In genomic region chr13:43230989-43231388, GRCh38 we compare ENCODE assay signal across 27 cellular contexts.
"Had no signal": no experiment of that assay in that cellular context is flagged by ENCODE, and none has a peak within 500 bp of the region (broad histone marks: within the 10 kb centered on the region; RNA-seq: fewer than 3 reads in every experiment).

No MANE protein-coding gene starts in this region.

- H3K27me3 ChIP-seq: brain microvascular endothelial cell, cardiac muscle cell, MG63, Peyer's patch had no signal

- H3K9me3 ChIP-seq: MG63, Peyer's patch had no signal

- H3K4me1 ChIP-seq: Peyer's patch had no signal

- ATAC-seq: activated CD8-positive, alpha-beta memory T cell treated with anti-CD3 and anti-CD28 coated beads, Interleukin-2, amount 10 ng/mL, durations not matched to agents 7 days and 5 days; T-helper 17 cell had no signal

- H3K36me3 ChIP-seq: brain microvascular endothelial cell, cardiac muscle cell, MG63, Peyer's patch had no signal

- H3K27ac ChIP-seq: brain microvascular endothelial cell, cardiac muscle cell, Peyer's patch had no signal

- H3K4me3 ChIP-seq: cardiac muscle cell, MG63, Peyer's patch had no signal

- DNase-seq: activated B cell treated with CpG ODN at 0.5 μM for 24 hours; activated CD4-positive, alpha-beta T cell treated with anti-CD3 and anti-CD28 coated beads for 1 hour; activated CD4-positive, alpha-beta T cell treated with anti-CD3 and anti-CD28 coated beads, Interleukin-2, amount 10 ng/mL, durations not matched to agents 24 days and 14 days; activated CD4-positive, alpha-beta T cell treated with anti-CD3 and anti-CD28 coated beads, Interleukin-2, amount 50 U/mL, for 48 hours; activated CD8-positive, alpha-beta memory T cell treated with anti-CD3 and anti-CD28 coated beads, Interleukin-2, amount 10 ng/mL, durations not matched to agents 7 days and 5 days; activated effector memory CD4-positive, alpha-beta T cell treated with Interleukin-2 at 50 U/mL for 16 hours; activated naive CD4-positive, alpha-beta T cell; activated T-cell treated with anti-CD3 and anti-CD28 coated beads, Interleukin-2, amount 50 U/mL, for 24 hours; amygdala; brain microvascular endothelial cell; MG63; MV-4-11; NCI-H1092 treated with DMSO at 0.1 percent for 48 hours; NCI-H1417 treated with DMSO at 0.1 percent for 48 hours; NCI-H1694; NCI-H2029; NCI-H2107; NCI-H2171 treated with DMSO at 0.1 percent for 48 hours; NCI-H226; NCI-H526; NCI-H774; NK-92 treated with Interleukin-12 subunit alpha and Interleukin-12 subunit beta, amount 100 ng/mL, for 24 hours; Peyer's patch; SHP77; T-helper 17 cell; T-helper 9 cell had no signal
